Comparison of ENCODE assay signal across 21 cellular contexts in genomic region chr3:149007567-149008257, GRCh38.
"Had no signal": no experiment of that assay in that cellular context is flagged by ENCODE, and none has a peak within 500 bp of the region (broad histone marks: within the 10 kb centered on the region; RNA-seq: fewer than 3 reads in every experiment).

No MANE protein-coding gene starts in this region.

- H3K9me3 Mint-ChIP-seq: activated naive CD4-positive, alpha-beta T cell treated with anti-CD3 and anti-CD28 coated beads for 36 hours; brain; dendritic cell treated with granulocyte-macrophage colony-stimulating factor and Interleukin-4, amounts not matched to agents 40 ng/mL and 50 ng/mL, for 4 days; neural crest cell; T-helper 2 cell treated with Interferon-gamma antibody and Interleukin-4, amounts not matched to agents 5 μg/mL and 100 μg/mL, for 36 hours had no signal

- H3K27me3 ChIP-seq: foreskin keratinocyte, sigmoid colon, upper lobe of left lung had no signal

- H3K27ac Mint-ChIP-seq: activated naive CD4-positive, alpha-beta T cell treated with anti-CD3 and anti-CD28 coated beads for 36 hours; brain; dendritic cell treated with granulocyte-macrophage colony-stimulating factor and Interleukin-4, amounts not matched to agents 40 ng/mL and 50 ng/mL, for 4 days; T-helper 2 cell treated with Interferon-gamma antibody and Interleukin-4, amounts not matched to agents 5 μg/mL and 100 μg/mL, for 36 hours had no signal

- H3K4me3 Mint-ChIP-seq: activated naive CD4-positive, alpha-beta T cell treated with anti-CD3 and anti-CD28 coated beads for 36 hours; brain; dendritic cell treated with granulocyte-macrophage colony-stimulating factor and Interleukin-4, amounts not matched to agents 40 ng/mL and 50 ng/mL, for 4 days; neural crest cell; T-helper 2 cell treated with Interferon-gamma antibody and Interleukin-4, amounts not matched to agents 5 μg/mL and 100 μg/mL, for 36 hours had no signal

- H3K4me3 ChIP-seq: lower lobe of right lung, mucosa of descending colon, sigmoid colon, upper lobe of left lung had no signal

- H3K27me3 Mint-ChIP-seq: brain; dendritic cell treated with granulocyte-macrophage colony-stimulating factor and Interleukin-4, amounts not matched to agents 40 ng/mL and 50 ng/mL, for 4 days had no signal

- H3K4me1 ChIP-seq: foreskin keratinocyte had no signal

- DNase-seq: activated CD4-positive, alpha-beta T cell treated with anti-CD3 and anti-CD28 coated beads for 1 hour; activated CD4-positive, alpha-beta T cell treated with anti-CD3 and anti-CD28 coated beads, Interleukin-2, amount 50 U/mL, for 4 hours; activated naive CD4-positive, alpha-beta T cell treated with anti-CD3 and anti-CD28 coated beads for 36 hours; activated T-cell treated with anti-CD3 and anti-CD28 coated beads, Interleukin-2, amount 50 U/mL, for 48 hours; aorta; effector CD8-positive, alpha-beta T cell; foreskin keratinocyte; lower lobe of right lung; mesendoderm; mucosa of descending colon; retina; sigmoid colon; stimulated activated CD4-positive, alpha-beta T cell treated with anti-CD3 and anti-CD28 coated beads, Interleukin-2, amount 100 ng/mL, for 48 hours; stimulated activated naive CD4-positive, alpha-beta T cell treated with Interleukin-2 at 50 U/mL for 16 hours; upper lobe of left lung; WERI-Rb-1 had no signal

- H3K27ac ChIP-seq: foreskin keratinocyte, lower lobe of right lung, sigmoid colon, upper lobe of left lung, WERI-Rb-1 had no signal

- ATAC-seq: foreskin keratinocyte, left lobe of liver, lower lobe of right lung, mucosa of descending colon had no signal
